ENCODE assay signal across 14 cellular contexts in genomic region chr6:147950623-147950987, GRCh38.
DNase-seq lines count a peak whose midpoint lies in the region; ATAC-seq, FAIRE-seq and TF ChIP-seq lines count a peak whose summit lies in the region.
"Had no signal": no experiment of that assay in that cellular context is flagged by ENCODE, and none has a peak within 500 bp of the region (broad histone marks: within the 10 kb centered on the region; RNA-seq: fewer than 3 reads in every experiment).

No MANE protein-coding gene starts in this region.

- H3K9me3 ChIP-seq in breast epithelium (no peaks in the 10 kb centered on the region), right cardiac atrium (ENCODE audit: control insufficient read depth, low read length) (no peaks in the 10 kb centered on the region), sigmoid colon (no peaks in the 10 kb centered on the region)

- H3K4me3 Mint-ChIP-seq in activated T-cell treated with anti-CD3 and anti-CD28 coated beads, Interleukin-2, amount 50 U/mL, for 4 hours, result no peak overlapping the region
- H3K4me3 Mint-ChIP-seq: activated CD4-positive, alpha-beta T cell treated with anti-CD3 and anti-CD28 coated beads, Interleukin-2, amount 10 ng/mL, durations not matched to agents 7 days and 5 days had no signal

- intact Hi-C loops in breast epithelium (cut with DNase I; ENCODE audit: low total_unique reads), result no loop called here
- intact Hi-C loops in right cardiac atrium (cut with DNase I), result no loop called here
- intact Hi-C loops in sigmoid colon (cut with DNase I), result loop anchor here (10.0 kb wide), 1 partner anchor 446 kb away; the partner anchor contains the start of gene SAMD5

- no peaks in the 10 kb centered on the region for H3K27me3 Mint-ChIP-seq in activated T-cell treated with anti-CD3 and anti-CD28 coated beads, Interleukin-2, amount 50 U/mL, for 4 hours (ENCODE audit: low read depth)
- H3K27me3 Mint-ChIP-seq: activated CD4-positive, alpha-beta T cell treated with anti-CD3 and anti-CD28 coated beads, Interleukin-2, amount 10 ng/mL, durations not matched to agents 7 days and 5 days had no signal

- H3K4me1 ChIP-seq in breast epithelium (no peaks in the 10 kb centered on the region), right cardiac atrium (ENCODE audit: control insufficient read depth, insufficient read depth, low read length) (peaks cover 3% of the 10 kb centered on the region), sigmoid colon (peaks cover 0 to 19% (median 5%) of the 10 kb centered on the region in 4 donors)

- WGBS in right cardiac atrium, result 15% methylated on average over 5 of the region's 5 CpGs
- WGBS in sigmoid colon, 2 donors, result 61 to 70% methylated on average over 5 of the region's 5 CpGs

- TF ChIP-seq CTCF in breast epithelium (IDR thresholded peaks at IDR 0.05) (no peak), sigmoid colon (IDR thresholded peaks at IDR 0.05) (no peak)

- H3K36me3 Mint-ChIP-seq in activated T-cell treated with anti-CD3 and anti-CD28 coated beads, Interleukin-2, amount 50 U/mL, for 4 hours (ENCODE audit: insufficient read depth), result no peaks in the 10 kb centered on the region

- no peak for TF ChIP-seq POLR2A in breast epithelium (IDR thresholded peaks at IDR 0.05)
- no peak for TF ChIP-seq POLR2A in sigmoid colon (IDR thresholded peaks at IDR 0.05)

- in situ Hi-C loops in ACHN (cut with HindIII; ENCODE audit: low pct_ligation_motif_present, low pct_unique_long_range_greater_than_20kb, low sequenced_read_pairs), result no loop called here

- peak; percentile 54 for DNase-seq in EL
- peak in 1 of 2 donors; percentile 47 for DNase-seq in breast epithelium (ENCODE audit: low spot score in 2 of 2)
- DNase-seq in right cardiac atrium, result peak in 1 of 3 donors; percentile 36
- DNase-seq in sigmoid colon, result no peak
- no peak for DNase-seq in HUDEP-2 (lab: John Stamatoyannopoulos, UW; ENCODE audit: unreplicated experiment in 76 of 76)
- no peak for DNase-seq in ACHN
- DNase-seq in activated T-cell treated with anti-CD3 and anti-CD28 coated beads, Interleukin-2, amount 50 U/mL, for 4 hours, result no peak
- no peak for DNase-seq in RCC 7860 (ENCODE audit: low spot score)
- DNase-seq: activated CD4-positive, alpha-beta T cell treated with anti-CD3 and anti-CD28 coated beads, Interleukin-2, amount 10 ng/mL, durations not matched to agents 7 days and 5 days; activated naive CD4-positive, alpha-beta T cell; C1 segment of cervical spinal cord; KBM-7; NCI-H2029 treated with DMSO at 0.1 percent for 48 hours had no signal

- no peak for TF ChIP-seq EP300 in sigmoid colon (IDR thresholded peaks at IDR 0.05)

- no peaks in the 10 kb centered on the region for H3K4me1 Mint-ChIP-seq in activated T-cell treated with anti-CD3 and anti-CD28 coated beads, Interleukin-2, amount 50 U/mL, for 4 hours (ENCODE audit: low read depth)
- H3K4me1 Mint-ChIP-seq: activated CD4-positive, alpha-beta T cell treated with anti-CD3 and anti-CD28 coated beads, Interleukin-2, amount 10 ng/mL, durations not matched to agents 7 days and 5 days had no signal

- peak overlapping the region in 1 of 3 donors; percentile 19 for H3K4me3 ChIP-seq in breast epithelium
- no peak overlapping the region for H3K4me3 ChIP-seq in right cardiac atrium (ENCODE audit: low read length)
- no peak overlapping the region for H3K4me3 ChIP-seq in sigmoid colon

- peak; percentile 59 to 81 for ATAC-seq in right cardiac atrium
- ATAC-seq in activated T-cell treated with anti-CD3 and anti-CD28 coated beads, Interleukin-2, amount 50 U/mL, for 4 hours, result no peak

- H3K36me3 ChIP-seq in breast epithelium, result no peaks in the 10 kb centered on the region
- H3K36me3 ChIP-seq in sigmoid colon, result no peaks in the 10 kb centered on the region

- FAIRE-seq in RCC 7860 (lab: Jason Lieb, UNC), result no peak
- FAIRE-seq: G401.6 had no signal

- H3K27me3 ChIP-seq in breast epithelium (no peaks in the 10 kb centered on the region), right cardiac atrium (ENCODE audit: control insufficient read depth, insufficient read depth) (no peaks in the 10 kb centered on the region), sigmoid colon (no peaks in the 10 kb centered on the region)

- peak overlapping the region; percentile 76 to 88 for H3K27ac ChIP-seq in breast epithelium
- H3K27ac ChIP-seq in right cardiac atrium (ENCODE audit: low read length), result no peak overlapping the region
- H3K27ac ChIP-seq in sigmoid colon, result peak overlapping the region in 3 of 4 donors; percentile 23 to 39 (median 25)

- peaks cover under 1% of the 10 kb centered on the region for H3K9me3 Mint-ChIP-seq in activated T-cell treated with anti-CD3 and anti-CD28 coated beads, Interleukin-2, amount 50 U/mL, for 4 hours
- H3K9me3 Mint-ChIP-seq: activated CD4-positive, alpha-beta T cell treated with anti-CD3 and anti-CD28 coated beads, Interleukin-2, amount 10 ng/mL, durations not matched to agents 7 days and 5 days had no signal

Comparison
In these comparisons a context has a peak if more than half of its experiments do, and no peak if none do; other contexts are left out.
1. ATAC-seq: peak in right cardiac atrium (2 of 2); none in activated T-cell treated with anti-CD3 and anti-CD28 coated beads, Interleukin-2, amount 50 U/mL, for 4 hours (0 of 2).